ENCODE assay signal across 9 cellular contexts in the genomic region with DNA sequence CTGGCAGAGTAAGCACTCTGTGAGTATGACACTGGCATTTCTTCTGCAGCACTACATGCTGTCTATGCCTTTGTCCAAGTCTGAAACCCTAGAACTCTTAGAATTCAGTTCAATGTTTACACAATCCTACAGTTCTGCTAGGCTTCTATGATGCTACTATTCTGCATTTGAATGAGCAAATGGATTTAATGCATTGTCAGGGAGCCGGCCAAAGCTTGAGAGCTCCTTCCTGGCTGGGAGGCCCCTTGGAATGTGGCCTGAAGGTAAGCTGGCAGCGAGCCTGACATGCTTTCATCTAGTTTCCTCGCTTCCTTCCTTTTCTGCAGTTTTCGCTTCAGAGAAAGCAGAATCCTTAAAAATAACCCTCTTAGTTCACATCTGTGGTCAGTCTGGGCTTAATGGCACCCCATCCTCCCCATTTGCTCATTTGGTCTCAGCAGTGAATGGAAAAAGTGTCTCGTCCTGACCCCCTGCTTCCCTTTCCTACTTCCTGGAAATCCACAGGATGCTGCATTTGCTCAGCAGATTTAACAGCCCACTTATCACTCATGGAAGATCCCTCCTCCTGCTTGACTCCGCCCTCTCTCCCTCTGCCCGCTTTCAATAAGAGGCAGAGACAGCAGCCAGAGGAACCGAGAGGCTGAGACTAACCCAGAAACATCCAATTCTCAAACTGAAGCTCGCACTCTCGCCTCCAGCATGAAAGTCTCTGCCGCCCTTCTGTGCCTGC. TPM values are rescaled to one million over a fixed set of nuclear protein-coding genes. Genes with fewer than 3 reads are reported as not detected.
DNase-seq lines count a peak whose midpoint lies in the region; ATAC-seq and TF ChIP-seq lines count a peak whose summit lies in the region.
"Had no signal": no experiment of that assay in that cellular context is flagged by ENCODE, and none has a peak within 500 bp of the region (broad histone marks: within the 10 kb centered on the region; RNA-seq: fewer than 3 reads in every experiment).

CCL2 (plus strand) TSS at position 635 of the 730 bp plus-strand sequence; CDS start at position 700, 65 bp downstream.

- H3K9ac ChIP-seq in BLaER1 treated with 17β-estradiol and CSF1 and Interleukin-3, amounts not matched to agents 10 nM and 100 nM = peak within 1 kb of the TSS in 9 of 11 experiments; percentile 4 to 92 (median 65); a peak in 14 of 22 replicates

- ATAC-seq in thoracic aorta (ENCODE audit: insufficient number of reproducible peaks, low FRiP score, low read depth) = no peak

- intact Hi-C loops in dendritic cell treated with granulocyte-macrophage colony-stimulating factor and Interleukin-4, amounts not matched to agents 40 ng/mL and 50 ng/mL, for 4 days (cut with micrococcal nuclease) = no loop called here

- no peaks in the 10 kb centered on the region for H3K9me3 ChIP-seq in BLaER1 treated with 17β-estradiol and CSF1 and Interleukin-3, amounts not matched to agents 10 nM and 100 nM (replicated peaks in 1 of 11)
- no peaks in the 10 kb centered on the region for H3K9me3 ChIP-seq in thoracic aorta

- peak within 1 kb of the TSS; percentile 54 to 98 (median 81) for H3K4me2 ChIP-seq in BLaER1 treated with 17β-estradiol and CSF1 and Interleukin-3, amounts not matched to agents 10 nM and 100 nM

- peak within 1 kb of the TSS in 7 of 10 experiments; percentile 26 to 68 (median 64); a peak in 14 of 20 replicates for H3K4me3 ChIP-seq in BLaER1 treated with 17β-estradiol and CSF1 and Interleukin-3, amounts not matched to agents 10 nM and 100 nM
- H3K4me3 ChIP-seq in thoracic aorta = peak within 1 kb of the TSS; percentile 72

- peaks cover 31 to 94% (median 62%) of the 10 kb centered on the region in 10 experiments for H3K4me1 ChIP-seq in BLaER1 treated with 17β-estradiol and CSF1 and Interleukin-3, amounts not matched to agents 10 nM and 100 nM
- H3K4me1 ChIP-seq in thoracic aorta (ENCODE audit: control insufficient read depth in 1 of 2, low read depth in 2 of 2) = peaks cover 53 to 81% of the 10 kb centered on the region in 2 donors

- no peaks in the 10 kb centered on the region for H3K36me3 Mint-ChIP-seq in dendritic cell treated with granulocyte-macrophage colony-stimulating factor and Interleukin-4, amounts not matched to agents 40 ng/mL and 50 ng/mL, for 4 days (ENCODE audit: low read depth)

- peak within 1 kb of the TSS in 9 of 11 experiments; percentile 21 to 97 (median 66); a peak in 17 of 22 replicates for H3K27ac ChIP-seq in BLaER1 treated with 17β-estradiol and CSF1 and Interleukin-3, amounts not matched to agents 10 nM and 100 nM
- H3K27ac ChIP-seq in layer of hippocampus (ENCODE audit: low read depth, low read length) (peak within 1 kb of the TSS; percentile 22), thoracic aorta (peak within 1 kb of the TSS; percentile 75 to 84)

- H3K4me1 Mint-ChIP-seq in dendritic cell treated with granulocyte-macrophage colony-stimulating factor and Interleukin-4, amounts not matched to agents 40 ng/mL and 50 ng/mL, for 4 days (ENCODE audit: low read depth) = peaks cover 83% of the 10 kb centered on the region
- H3K4me1 Mint-ChIP-seq: central memory CD8-positive, alpha-beta T cell had no signal

- H4K20me1 ChIP-seq in BLaER1 treated with 17β-estradiol and CSF1 and Interleukin-3, amounts not matched to agents 10 nM and 100 nM = no peaks in the 10 kb centered on the region; a peak in 1 of 22 replicates

- H3K27ac Mint-ChIP-seq in dendritic cell treated with granulocyte-macrophage colony-stimulating factor and Interleukin-4, amounts not matched to agents 40 ng/mL and 50 ng/mL, for 4 days = peak within 1 kb of the TSS; percentile 85

- H3K4me3 Mint-ChIP-seq in dendritic cell treated with granulocyte-macrophage colony-stimulating factor and Interleukin-4, amounts not matched to agents 40 ng/mL and 50 ng/mL, for 4 days = peak within 1 kb of the TSS; percentile 75
- H3K4me3 Mint-ChIP-seq: central memory CD8-positive, alpha-beta T cell had no signal

- DNase-seq in NCI-H2171 treated with DMSO at 0.1 percent for 48 hours (lab: John Stamatoyannopoulos, UW) (peak; percentile 12), thoracic aorta (ENCODE audit: low spot score) (peak; percentile 60), GM19238 (ENCODE audit: insufficient read length, low spot score) (no peak), SKM-1 (lab: John Stamatoyannopoulos, UW; ENCODE audit: unreplicated experiment) (no peak), HPDE6-E6E7 (ENCODE audit: extremely low spot score) (no peak)

- peaks cover 0 to 17% (median 0%) of the 10 kb centered on the region in 11 experiments; a peak in 4 of 22 replicates for H3K36me3 ChIP-seq in BLaER1 treated with 17β-estradiol and CSF1 and Interleukin-3, amounts not matched to agents 10 nM and 100 nM
- H3K36me3 ChIP-seq in thoracic aorta = no peaks in the 10 kb centered on the region

- H3K27me3 ChIP-seq in BLaER1 treated with 17β-estradiol and CSF1 and Interleukin-3, amounts not matched to agents 10 nM and 100 nM = no peaks in the 10 kb centered on the region
- H3K27me3 ChIP-seq in layer of hippocampus (ENCODE audit: control insufficient read depth, insufficient read depth, low read length) (no peaks in the 10 kb centered on the region), thoracic aorta (replicated peaks; ENCODE audit: insufficient read depth) (no peaks in the 10 kb centered on the region)

- TF ChIP-seq CTCF in thoracic aorta (IDR thresholded peaks at IDR 0.05) = no peak

- peaks cover 56% of the 10 kb centered on the region for H3K27me3 Mint-ChIP-seq in dendritic cell treated with granulocyte-macrophage colony-stimulating factor and Interleukin-4, amounts not matched to agents 40 ng/mL and 50 ng/mL, for 4 days

- H3K9me3 Mint-ChIP-seq in dendritic cell treated with granulocyte-macrophage colony-stimulating factor and Interleukin-4, amounts not matched to agents 40 ng/mL and 50 ng/mL, for 4 days = no peaks in the 10 kb centered on the region
- H3K9me3 Mint-ChIP-seq: central memory CD8-positive, alpha-beta T cell had no signal

RNA-seq across cellular contexts. Expression of gene CCL2, which starts in this region (rescaled TPM):
- total RNA-seq in thoracic aorta = 100 to 1,000 TPM; 324 to 448 TPM

Comparison
In these comparisons a context has a peak if more than half of its experiments do, and no peak if none do; other contexts are left out.
1. H3K27ac ChIP-seq: peak in every context shown above with its lines; median percentile 80 in thoracic aorta; 66 in BLaER1 treated with 17β-estradiol and CSF1 and Interleukin-3, amounts not matched to agents 10 nM and 100 nM; 22 in layer of hippocampus.
2. DNase-seq: peak in NCI-H2171 treated with DMSO at 0.1 percent for 48 hours (single experiment) and thoracic aorta (single experiment); none in GM19238 (single experiment), SKM-1 (single experiment) and HPDE6-E6E7 (single experiment).